Comparison of ENCODE assay signal across 20 cellular contexts in the genomic region with DNA sequence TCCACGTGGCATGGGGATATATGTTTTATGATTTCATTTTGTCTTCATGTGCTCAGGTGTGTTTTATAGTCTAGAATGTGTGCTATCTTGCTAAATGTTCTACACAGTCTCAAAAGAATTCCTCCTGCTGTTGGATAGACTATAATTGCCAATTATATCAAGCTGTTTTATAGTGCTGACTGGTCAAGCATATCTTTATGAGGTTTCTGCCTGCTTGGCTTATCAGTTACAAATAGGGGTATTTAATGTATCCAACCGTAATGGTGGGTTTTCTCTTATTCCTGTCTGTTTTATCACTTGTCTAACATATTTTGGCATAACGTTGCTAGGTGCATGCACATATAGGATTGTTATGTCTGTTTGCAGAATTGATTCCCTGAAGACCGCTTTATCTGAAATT.
DNase-seq lines count a peak whose midpoint lies in the region; ATAC-seq and TF ChIP-seq lines count a peak whose summit lies in the region.
"Had no signal": no experiment of that assay in that cellular context is flagged by ENCODE, and none has a peak within 500 bp of the region (broad histone marks: within the 10 kb centered on the region; RNA-seq: fewer than 3 reads in every experiment).

No MANE protein-coding gene starts in this region.

- H3K27me3 ChIP-seq in OCI-LY3 (ENCODE audit: low read depth, low read length), result no peaks in the 10 kb centered on the region
- H3K27me3 ChIP-seq: SJCRH30 had no signal

- H3K9ac ChIP-seq in OCI-LY3 (ENCODE audit: low read length), result no peak overlapping the region
- H3K9ac ChIP-seq: GM23248 had no signal

- H2AFZ ChIP-seq in OCI-LY3 (ENCODE audit: low read depth, low read length), result peak overlapping the region; percentile 96
- H2AFZ ChIP-seq: GM23248 had no signal

- H3K79me2 ChIP-seq in OCI-LY3 (ENCODE audit: low read length), result no peaks in the 10 kb centered on the region

- TF ChIP-seq CTCF in OCI-LY3 (IDR thresholded peaks at IDR 0.05; ENCODE audit: low read depth, low read length), result no peak

- no peak overlapping the region for H3K27ac ChIP-seq in OCI-LY3 (ENCODE audit: low read length)
- H3K27ac ChIP-seq: 22Rv1, GM23248, SJCRH30 had no signal

- no peak for TF ChIP-seq RAD21 in Ishikawa (IDR thresholded peaks at IDR 0.05; ENCODE audit: low read depth)

- no peaks in the 10 kb centered on the region for H3K36me3 ChIP-seq in OCI-LY3 (replicated peaks; ENCODE audit: low read depth, low read length)
- H3K36me3 ChIP-seq: SJCRH30 had no signal

- H3K4me2 ChIP-seq in OCI-LY3 (ENCODE audit: low read length), result peak overlapping the region; percentile 42

- DNase-seq in NCI-H2107 treated with DMSO at 0.1 percent for 48 hours (lab: John Stamatoyannopoulos, UW; ENCODE audit: unreplicated experiment), result peak; percentile 2
- no peak for DNase-seq in NCI-H2107 (lab: John Stamatoyannopoulos, UW)
- peak; percentile 1 to 72 for DNase-seq in NCI-H2081 (lab: John Stamatoyannopoulos, UW)
- no peak for DNase-seq in SKM-1 (lab: John Stamatoyannopoulos, UW; ENCODE audit: unreplicated experiment)
- DNase-seq in DMS53 treated with DMSO at 0.1 percent for 48 hours (lab: John Stamatoyannopoulos, UW; ENCODE audit: unreplicated experiment), result no peak
- DNase-seq: EL, GM23248, HCEC 1CT, NCI-H1436, NCI-H2029 treated with DMSO at 0.1 percent for 48 hours, NCI-H446 treated with DMSO at 0.1 percent for 48 hours, NCI-H774, SJCRH30, T-helper 17 cell had no signal

- no peaks in the 10 kb centered on the region for H3K4me1 ChIP-seq in OCI-LY3 (ENCODE audit: low read length)
- H3K4me1 ChIP-seq: SJCRH30 had no signal

- H3K9me3 ChIP-seq in OCI-LY3 (ENCODE audit: insufficient read depth, low read length), result peaks cover 5% of the 10 kb centered on the region; the same call in 1 of the 2 replicates
- H3K9me3 ChIP-seq: SJCRH30 had no signal

- no peak for ATAC-seq in GM18517 (IDR thresholded peaks at IDR 0.05; ENCODE audit: unreplicated experiment)
- ATAC-seq: GM12878, Panc1, T-helper 17 cell had no signal

- TF ChIP-seq EP300 in Ishikawa (IDR thresholded peaks at IDR 0.05; ENCODE audit: borderline replicate concordance), result no peak

- no peaks in the 10 kb centered on the region for H4K20me1 ChIP-seq in OCI-LY3 (ENCODE audit: insufficient read depth, low read length)

- H3K4me3 ChIP-seq in OCI-LY3 (ENCODE audit: low read length), result peak overlapping the region; percentile 29
- H3K4me3 ChIP-seq: GM12878, GM23248, SJCRH30 had no signal

TF ChIP-seq in Ishikawa, 13 proteins besides CTCF, POLR2A, EP300 and RAD21:
- TF ChIP-seq TCF12 (IDR thresholded peaks at IDR 0.05; ENCODE audit: low read depth) (no peak), TEAD4 (IDR thresholded peaks at IDR 0.05) (0 out of 2 replicates have a peak, but pooled peaks have one; percentile 31)
- TF ChIP-seq, protein P1, sequence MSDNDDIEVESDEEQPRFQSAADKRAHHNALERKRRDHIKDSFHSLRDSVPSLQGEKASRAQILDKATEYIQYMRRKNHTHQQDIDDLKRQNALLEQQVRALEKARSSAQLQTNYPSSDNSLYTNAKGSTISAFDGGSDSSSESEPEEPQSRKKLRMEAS (IDR thresholded peaks at IDR 0.05), result no peak

Comparison
In these comparisons a context has a peak if more than half of its experiments do, and no peak if none do; other contexts are left out.
1. DNase-seq: peak in NCI-H2107 treated with DMSO at 0.1 percent for 48 hours (single experiment) and NCI-H2081 (2 of 2); none in NCI-H2107 (single experiment), SKM-1 (single experiment) and DMS53 treated with DMSO at 0.1 percent for 48 hours (single experiment).